15 cellular contexts compared by ENCODE assay signal in the genomic region with DNA sequence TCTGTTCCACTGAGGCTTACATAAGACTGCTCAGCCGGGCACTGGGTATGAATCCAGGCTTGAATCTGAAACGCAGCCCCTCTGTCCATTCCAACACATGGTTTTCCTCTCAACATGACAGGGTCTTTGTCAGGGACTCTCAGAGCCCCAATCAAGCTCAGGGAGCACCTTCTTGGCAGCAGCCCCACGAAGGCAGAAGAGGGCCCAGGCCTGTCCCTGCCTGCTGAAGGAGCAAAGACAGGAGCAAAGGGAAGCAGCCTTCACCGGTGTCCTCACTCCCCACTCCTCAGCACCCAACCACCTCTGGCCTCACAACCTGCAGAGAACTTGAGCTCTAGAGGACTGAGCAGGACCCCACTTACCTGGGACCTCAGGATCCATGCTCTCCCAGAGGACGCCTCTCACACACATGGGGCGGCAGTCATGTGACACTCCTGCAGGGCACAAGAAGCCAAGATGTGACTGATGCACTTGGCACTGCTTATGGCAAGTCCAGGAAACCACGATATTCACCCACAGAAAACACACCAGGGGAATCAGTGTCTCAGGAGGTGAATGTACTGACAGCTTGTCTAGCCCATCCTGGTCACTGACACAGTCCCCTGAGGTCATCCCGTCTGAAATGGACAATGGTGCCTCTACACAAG. TPM values are rescaled to one million over a fixed set of nuclear protein-coding genes. Genes with fewer than 3 reads are reported as not detected.
DNase-seq lines count a peak whose midpoint lies in the region; ATAC-seq and TF ChIP-seq lines count a peak whose summit lies in the region.
"Had no signal": no experiment of that assay in that cellular context is flagged by ENCODE, and none has a peak within 500 bp of the region (broad histone marks: within the 10 kb centered on the region; RNA-seq: fewer than 3 reads in every experiment).

No MANE protein-coding gene starts in this region.

- peak overlapping the region; percentile 91; the same call in 1 of the 2 replicates for H3K4me2 ChIP-seq in DND-41 (ENCODE audit: insufficient read depth, low read length)
- H3K4me2 ChIP-seq in KMS-11: peak overlapping the region; percentile 6; the same call in 1 of the 2 replicates

- POLR2A ChIA-PET in naive thymus-derived CD8-positive, alpha-beta T cell (lab: Charles Lee): no interaction called here

- H4K20me1 ChIP-seq in DND-41 (ENCODE audit: insufficient read depth, low read length) (peaks cover 83% of the 10 kb centered on the region), KMS-11 (ENCODE audit: insufficient read depth) (peaks cover 67% of the 10 kb centered on the region)

- no peaks in the 10 kb centered on the region for H3K27me3 Mint-ChIP-seq in activated T-helper 1 cell treated with anti-CD3 and anti-CD28 coated beads, Interleukin-12 subunit alpha, Interleukin-12 subunit beta, Interleukin-2, Interleukin-4 antibody, amounts not matched to agents 30 ng/mL and 10 ng/mL and 1 ng/mL, durations not matched to agents 14 hours and 24 hours and 36 hours (ENCODE audit: insufficient read depth)
- H3K27me3 Mint-ChIP-seq in naive thymus-derived CD8-positive, alpha-beta T cell: no peaks in the 10 kb centered on the region

- H3K36me3 ChIP-seq in DND-41 (ENCODE audit: insufficient read depth, low read length) (peaks cover 88% of the 10 kb centered on the region), KMS-11 (ENCODE audit: insufficient read depth) (peaks cover 71% of the 10 kb centered on the region; the same call in 1 of the 2 replicates)

- no peak overlapping the region for H2AFZ ChIP-seq in DND-41 (ENCODE audit: low read depth, low read length)
- H2AFZ ChIP-seq in KMS-11 (ENCODE audit: low read depth): no peak overlapping the region

- H3K4me3 Mint-ChIP-seq in activated T-helper 1 cell treated with anti-CD3 and anti-CD28 coated beads, Interleukin-12 subunit alpha, Interleukin-12 subunit beta, Interleukin-2, Interleukin-4 antibody, amounts not matched to agents 30 ng/mL and 10 ng/mL and 1 ng/mL, durations not matched to agents 14 hours and 24 hours and 36 hours: peak overlapping the region; percentile 29
- peak overlapping the region in 1 of 10 donors; percentile 22 for H3K4me3 Mint-ChIP-seq in naive thymus-derived CD8-positive, alpha-beta T cell

- no peak overlapping the region for H3K27ac ChIP-seq in DND-41 (ENCODE audit: low read length)
- H3K27ac ChIP-seq in KMS-11: no peak overlapping the region
- H3K27ac ChIP-seq: adrenal gland had no signal

- H3K27me3 ChIP-seq in DND-41 (ENCODE audit: insufficient read depth, low read length, poor library complexity) (no peaks in the 10 kb centered on the region), KMS-11 (ENCODE audit: insufficient read depth, low read depth) (no peaks in the 10 kb centered on the region)
- H3K27me3 ChIP-seq: adrenal gland had no signal

- H3K79me2 ChIP-seq in DND-41 (ENCODE audit: insufficient read depth, low read length) (peaks cover 89% of the 10 kb centered on the region), KMS-11 (ENCODE audit: insufficient read depth, low read depth) (peaks cover 94% of the 10 kb centered on the region)

- intact Hi-C loops in activated T-helper 1 cell treated with anti-CD3 and anti-CD28 coated beads, Interleukin-12 subunit alpha, Interleukin-12 subunit beta, Interleukin-2, Interleukin-4 antibody, amounts not matched to agents 30 ng/mL and 10 ng/mL and 1 ng/mL, durations not matched to agents 14 hours and 24 hours and 36 hours (cut with micrococcal nuclease): loop anchor here (10.0 kb wide), 1 partner anchor 396 kb away; the partner anchor contains the start of genes RPRD1B and TTI1
- intact Hi-C loops in Right ventricle myocardium inferior (cut with DNase I): no loop called here

- H3K4me3 ChIP-seq in DND-41 (ENCODE audit: low read depth in 1 of 2, low read length in 2 of 2) (peak overlapping the region in 1 of 2 experiments; percentile 80; a peak in 1 of 4 replicates), KMS-11 (IDR thresholded peaks at IDR 0.05; ENCODE audit: insufficient read depth, low read depth, low read length) (no peak overlapping the region)
- H3K4me3 ChIP-seq: adrenal gland had no signal

- peaks cover 59% of the 10 kb centered on the region for H3K4me1 ChIP-seq in DND-41 (ENCODE audit: insufficient read depth, low read length)
- H3K4me1 ChIP-seq in KMS-11 (ENCODE audit: low read depth, poor library complexity, severe bottlenecking): peaks cover 43% of the 10 kb centered on the region

- TF ChIP-seq CTCF in DND-41 (IDR thresholded peaks at IDR 0.05; ENCODE audit: borderline replicate concordance, extremely low read depth, low read length, poor library complexity, severe bottlenecking) (no peak), KMS-11 (conservative IDR thresholded peaks at IDR 0.05; ENCODE audit: low read depth, low read length) (no peak)

- H3K4me1 Mint-ChIP-seq in activated T-helper 1 cell treated with anti-CD3 and anti-CD28 coated beads, Interleukin-12 subunit alpha, Interleukin-12 subunit beta, Interleukin-2, Interleukin-4 antibody, amounts not matched to agents 30 ng/mL and 10 ng/mL and 1 ng/mL, durations not matched to agents 14 hours and 24 hours and 36 hours (ENCODE audit: low read depth): peaks cover 34% of the 10 kb centered on the region
- H3K4me1 Mint-ChIP-seq in naive thymus-derived CD8-positive, alpha-beta T cell: peaks cover 34 to 77% (median 60%) of the 10 kb centered on the region in 4 donors

- H3K9me3 Mint-ChIP-seq in activated T-helper 1 cell treated with anti-CD3 and anti-CD28 coated beads, Interleukin-12 subunit alpha, Interleukin-12 subunit beta, Interleukin-2, Interleukin-4 antibody, amounts not matched to agents 30 ng/mL and 10 ng/mL and 1 ng/mL, durations not matched to agents 14 hours and 24 hours and 36 hours: no peaks in the 10 kb centered on the region
- no peaks in the 10 kb centered on the region for H3K9me3 Mint-ChIP-seq in naive thymus-derived CD8-positive, alpha-beta T cell

- no peak for ATAC-seq in DND-41 (ENCODE audit: insufficient read depth, low read depth)
- ATAC-seq in naive thymus-derived CD8-positive, alpha-beta T cell: no peak
- no peak for ATAC-seq in HG03521 (IDR thresholded peaks at IDR 0.05; ENCODE audit: unreplicated experiment)
- ATAC-seq in Right ventricle myocardium inferior: no peak

- no peak overlapping the region for H3K9ac ChIP-seq in DND-41 (ENCODE audit: low read depth, low read length)
- no peak overlapping the region for H3K9ac ChIP-seq in KMS-11

- DNase-seq in DND-41: no peak
- DNase-seq in activated T-helper 1 cell treated with anti-CD3 and anti-CD28 coated beads, Interleukin-12 subunit alpha, Interleukin-12 subunit beta, Interleukin-2, Interleukin-4 antibody, amounts not matched to agents 30 ng/mL and 10 ng/mL and 1 ng/mL, durations not matched to agents 14 hours and 24 hours and 36 hours (ENCODE audit: low spot score): no peak
- no peak for DNase-seq in naive thymus-derived CD8-positive, alpha-beta T cell
- DNase-seq in SK-N-DZ (ENCODE audit: low spot score): no peak
- DNase-seq in Right ventricle myocardium inferior (ENCODE audit: missing footprints): no peak
- DNase-seq: C1 segment of cervical spinal cord; DMS79 treated with DMSO at 0.1 percent for 48 hours; glutamatergic neuron; HCEC 1CT; NCI-H1417; nucleus accumbens; stimulated activated CD4-positive, alpha-beta T cell treated with anti-CD3 and anti-CD28 coated beads, Interleukin-4, amount 100 ng/mL, for 4 hours had no signal

- peaks cover 78% of the 10 kb centered on the region for H3K36me3 Mint-ChIP-seq in activated T-helper 1 cell treated with anti-CD3 and anti-CD28 coated beads, Interleukin-12 subunit alpha, Interleukin-12 subunit beta, Interleukin-2, Interleukin-4 antibody, amounts not matched to agents 30 ng/mL and 10 ng/mL and 1 ng/mL, durations not matched to agents 14 hours and 24 hours and 36 hours (ENCODE audit: low read depth)
- peaks cover 0 to 79% (median 9%) of the 10 kb centered on the region in 3 donors for H3K36me3 Mint-ChIP-seq in naive thymus-derived CD8-positive, alpha-beta T cell

- H3K9me3 ChIP-seq in DND-41 (ENCODE audit: insufficient read depth, low read length, severe bottlenecking): no peaks in the 10 kb centered on the region
- H3K9me3 ChIP-seq: adrenal gland had no signal

- H3K27ac Mint-ChIP-seq in activated T-helper 1 cell treated with anti-CD3 and anti-CD28 coated beads, Interleukin-12 subunit alpha, Interleukin-12 subunit beta, Interleukin-2, Interleukin-4 antibody, amounts not matched to agents 30 ng/mL and 10 ng/mL and 1 ng/mL, durations not matched to agents 14 hours and 24 hours and 36 hours: no peak overlapping the region
- peak overlapping the region in 6 of 10 donors; percentile 50 to 84 (median 64) for H3K27ac Mint-ChIP-seq in naive thymus-derived CD8-positive, alpha-beta T cell

RNA-seq across cellular contexts. Expression of gene SNHG17, which starts 4.3 kb away (rescaled TPM):
- total RNA-seq in activated T-helper 1 cell treated with anti-CD3 and anti-CD28 coated beads, Interleukin-12 subunit alpha, Interleukin-12 subunit beta, Interleukin-2, Interleukin-4 antibody, amounts not matched to agents 30 ng/mL and 10 ng/mL and 1 ng/mL, durations not matched to agents 14 hours and 24 hours and 36 hours: 89.8 and 104 TPM in 2 replicates
- total RNA-seq in naive thymus-derived CD8-positive, alpha-beta T cell: 10 to 100 TPM; 75.3 to 78.2 TPM
- 100 to 1,000 TPM in 1 of 3 donors, 10 to 100 TPM in 2; 33.8 to 127 (median 57.0) TPM for polyA plus RNA-seq in naive thymus-derived CD8-positive, alpha-beta T cell
- 27.5 and 28.0 TPM in 2 replicates for polyA plus RNA-seq in SK-N-DZ (2014; cell fraction: cytosol; rRNA removed)
- 61.3 and 159 TPM in 2 replicates for polyA plus RNA-seq in SK-N-DZ (2014; cell fraction: nucleus; rRNA removed)
- 5.6 TPM for total RNA-seq in Right ventricle myocardium inferior

RNA-seq across cellular contexts. Expression of gene RALGAPB, which starts 41.8 kb away (rescaled TPM):
- 31.0 and 32.4 TPM in 2 replicates for total RNA-seq in activated T-helper 1 cell treated with anti-CD3 and anti-CD28 coated beads, Interleukin-12 subunit alpha, Interleukin-12 subunit beta, Interleukin-2, Interleukin-4 antibody, amounts not matched to agents 30 ng/mL and 10 ng/mL and 1 ng/mL, durations not matched to agents 14 hours and 24 hours and 36 hours
- 10 to 100 TPM; 49.7 to 56.2 TPM for total RNA-seq in naive thymus-derived CD8-positive, alpha-beta T cell
- polyA plus RNA-seq in naive thymus-derived CD8-positive, alpha-beta T cell: 10 to 100 TPM in 1 of 3 donors, 1 to 10 TPM in 2; 8.8 to 13.8 (median 9.3) TPM
- polyA plus RNA-seq in SK-N-DZ (2014; cell fraction: cytosol; rRNA removed): 22.9 and 27.5 TPM in 2 replicates
- polyA plus RNA-seq in SK-N-DZ (2014; cell fraction: nucleus; rRNA removed): 52.5 and 63.1 TPM in 2 replicates
- total RNA-seq in Right ventricle myocardium inferior: 21.9 TPM

Comparison
In these comparisons a context has a peak if more than half of its experiments do, and no peak if none do; other contexts are left out.
1. RNA of gene SNHG17, which starts 4.3 kb away (total RNA-seq): 89.8 to 104 TPM in activated T-helper 1 cell treated with anti-CD3 and anti-CD28 coated beads, Interleukin-12 subunit alpha, Interleukin-12 subunit beta, Interleukin-2, Interleukin-4 antibody, amounts not matched to agents 30 ng/mL and 10 ng/mL and 1 ng/mL, durations not matched to agents 14 hours and 24 hours and 36 hours and 75.3 to 78.2 TPM in naive thymus-derived CD8-positive, alpha-beta T cell; 5.6 TPM in Right ventricle myocardium inferior (single experiment); every median in the first group is over 10 times any median in the second.